In genomic region chr7:79495544-79496272, GRCh38 we compare ENCODE assay signal across 18 cellular contexts. TPM values are rescaled to one million over a fixed set of nuclear protein-coding genes. Genes with fewer than 3 reads are reported as not detected.
DNase-seq lines count a peak whose midpoint lies in the region; TF ChIP-seq lines count a peak whose summit lies in the region.
"Had no signal": no experiment of that assay in that cellular context is flagged by ENCODE, and none has a peak within 500 bp of the region (broad histone marks: within the 10 kb centered on the region; RNA-seq: fewer than 3 reads in every experiment).

No MANE protein-coding gene starts in this region.

- H3K4me3 ChIP-seq in epithelial cell of esophagus (ENCODE audit: low read length) (no peak overlapping the region), testis (no peak overlapping the region)
- H3K4me3 ChIP-seq: coronary artery, upper lobe of left lung had no signal

- TF ChIP-seq CTCF in epithelial cell of esophagus (IDR thresholded peaks at IDR 0.05; ENCODE audit: insufficient read depth, low read depth, low read length, missing control alignments) (no peak), testis (IDR thresholded peaks at IDR 0.05) (no peak)

- no peaks in the 10 kb centered on the region for H3K9me3 ChIP-seq in testis
- H3K9me3 ChIP-seq: BE2C, upper lobe of left lung had no signal

- no peak overlapping the region for H3K27ac ChIP-seq in testis
- H3K27ac ChIP-seq: coronary artery, parathyroid adenoma, upper lobe of left lung had no signal

- no peak for TF ChIP-seq POLR2A in testis (IDR thresholded peaks at IDR 0.05)

- no peaks in the 10 kb centered on the region for H3K4me1 ChIP-seq in testis
- H3K4me1 ChIP-seq: BE2C, parathyroid adenoma, upper lobe of left lung had no signal

- intact Hi-C loops in testis (cut with DNase I; ENCODE audit: low total_unique reads) = no loop called here

- WGBS in testis, 2 donors = 85% methylated on average over 6 of the region's 6 CpGs

- peak; percentile 78 for DNase-seq in EH (ENCODE audit: low read depth)
- peak; percentile 11 for DNase-seq in RPMI7951 (ENCODE audit: low read depth)
- peak; percentile 87 for DNase-seq in epithelial cell of esophagus (ENCODE audit: low read depth)
- peak; percentile 75 for DNase-seq in non-pigmented ciliary epithelial cell (ENCODE audit: low read depth)
- no peak for DNase-seq in NCI-H2107 (lab: John Stamatoyannopoulos, UW)
- DNase-seq in testis = no peak
- no peak for DNase-seq in NOMO-1 treated with dmso at 0.1 percent for 144 hours (lab: John Stamatoyannopoulos, UW; ENCODE audit: unreplicated experiment)
- no peak for DNase-seq in NK-92 (lab: John Stamatoyannopoulos, UW; ENCODE audit: unreplicated experiment)
- DNase-seq: activated naive CD8-positive, alpha-beta T cell treated with anti-CD3 and anti-CD28 coated beads for 36 hours; BE2C; DMS153; midbrain; NCI-H1105; NCI-H345; OCI-M1; upper lobe of left lung had no signal

- no peaks in the 10 kb centered on the region for H3K36me3 ChIP-seq in testis (ENCODE audit: low read depth, missing control alignments)
- H3K36me3 ChIP-seq: BE2C, upper lobe of left lung had no signal

- H3K27me3 ChIP-seq in testis = no peaks in the 10 kb centered on the region
- H3K27me3 ChIP-seq: BE2C, upper lobe of left lung had no signal

RNA-seq across cellular contexts. Expression of gene MAGI2, which starts 42.2 kb away (rescaled TPM):
- total RNA-seq in RPMI7951 (2014; rRNA removed; shearing (Covaris generic)) = 1.1 and 1.4 TPM in 2 replicates
- 10 to 100 TPM; 11.2 to 13.1 TPM for total RNA-seq in testis
- polyA plus RNA-seq in testis (ENCODE audit: insufficient read depth, low read depth, low replicate concordance) = 12.4 TPM

Comparison
In these comparisons a context has a peak if more than half of its experiments do, and no peak if none do; other contexts are left out.
1. DNase-seq: peak in EH (single experiment), RPMI7951 (single experiment), epithelial cell of esophagus (single experiment) and non-pigmented ciliary epithelial cell (single experiment); none in NCI-H2107 (single experiment), testis (single experiment), NOMO-1 treated with dmso at 0.1 percent for 144 hours (single experiment) and NK-92 (single experiment).